21 cellular contexts compared by ENCODE assay signal in genomic region chr21:15421947-15422346, GRCh38.
DNase-seq lines count a peak whose midpoint lies in the region; ATAC-seq, FAIRE-seq and TF ChIP-seq lines count a peak whose summit lies in the region.
"Had no signal": no experiment of that assay in that cellular context is flagged by ENCODE, and none has a peak within 500 bp of the region (broad histone marks: within the 10 kb centered on the region; RNA-seq: fewer than 3 reads in every experiment).

No MANE protein-coding gene starts in this region.

- POLR2A ChIA-PET in GM12878 (lab: Charles Lee): interaction anchor here (1.0 kb wide), 1 partner anchor 17 kb away, joined by 8 read pairs; no protein-coding TSS in a partner anchor

- RAD21 ChIA-PET in GM12878 (lab: Charles Lee; ENCODE audit: unreplicated experiment): no interaction called here

- SMC1A ChIA-PET in GM12878 (lab: Charles Lee; ENCODE audit: uncharacterized antibody, unreplicated experiment): interaction anchor here (1.3 kb wide), 1 partner anchor 11 kb away, joined by 3 read pairs; no protein-coding TSS in a partner anchor

- FAIRE-seq in GM12878 (lab: Jason Lieb, UNC): no peak
- FAIRE-seq in HTR-8/SVneo (lab: Jason Lieb, UNC): no peak

- H4K20me1 ChIP-seq in GM12878 (ENCODE audit: control insufficient read depth, insufficient read depth): no peaks in the 10 kb centered on the region

- TF ChIP-seq EP300 in GM12878 (IDR thresholded peaks at IDR 0.05; ENCODE audit: borderline replicate concordance in 1 of 2, control insufficient read depth in 1 of 2, low read depth in 2 of 2, low read length in 2 of 2): no peak

- no peak overlapping the region for H3K4me2 ChIP-seq in GM12878 (ENCODE audit: control insufficient read depth, insufficient read depth)

- TF ChIP-seq POLR2A in GM12878 (IDR thresholded peaks at IDR 0.05; ENCODE audit: low read depth, low read length) (no peak), gastrocnemius medialis (IDR thresholded peaks at IDR 0.05) (no peak)

- ATAC-seq in HG02981 (IDR thresholded peaks at IDR 0.05; ENCODE audit: unreplicated experiment) (peak; percentile 40), GM12878 (peak; percentile 42), GM19395 (IDR thresholded peaks at IDR 0.05; ENCODE audit: unreplicated experiment) (no peak), gastrocnemius medialis (no peak)
- ATAC-seq: activated CD8-positive, alpha-beta memory T cell treated with anti-CD3 and anti-CD28 coated beads, Interleukin-2, amount 10 ng/mL, durations not matched to agents 7 days and 5 days; natural killer cell treated with Interleukin-12 subunit alpha and Interleukin-12 subunit beta and Interleukin-15 and Interleukin-18, amount 100 ng/mL, for 72 hours had no signal

- in situ Hi-C loops in GM12878 (cut with MboI): no loop called here
- in situ Hi-C loops in gastrocnemius medialis (cut with MboI; ENCODE audit: low sequenced_read_pairs in 4 of 4): no loop called here

- H3K36me3 ChIP-seq in GM12878 (ENCODE audit: control insufficient read depth in 2 of 2, insufficient read depth in 2 of 2, low read length in 1 of 2) (no peaks in the 10 kb centered on the region), gastrocnemius medialis (no peaks in the 10 kb centered on the region)
- H3K36me3 ChIP-seq: transverse colon had no signal

- no peak overlapping the region for H2AFZ ChIP-seq in GM12878 (ENCODE audit: control insufficient read depth, low read depth, low read length)
- H2AFZ ChIP-seq: parathyroid adenoma had no signal

- intact Hi-C loops in GM12878 (cut with micrococcal nuclease; ENCODE audit: unreplicated experiment) (no loop called here), gastrocnemius medialis (cut with DNase I; ENCODE audit: low total_unique reads) (no loop called here)

- H3K9ac ChIP-seq in GM12878 (ENCODE audit: control insufficient read depth, insufficient read depth, low read length): no peak overlapping the region
- H3K9ac ChIP-seq: parathyroid adenoma had no signal

- DNase-seq in ELR (ENCODE audit: low read depth): peak; percentile 10
- DNase-seq in GM12878 (ENCODE audit: low read depth, low spot score): no peak
- DNase-seq in kidney tubule cell (ENCODE audit: low spot score): peak; percentile 80
- no peak for DNase-seq in HTR-8/SVneo (ENCODE audit: insufficient read length, low spot score)
- DNase-seq in H4 (ENCODE audit: low spot score): no peak
- DNase-seq in gastrocnemius medialis: no peak
- DNase-seq: activated CD8-positive, alpha-beta memory T cell treated with anti-CD3 and anti-CD28 coated beads, Interleukin-2, amount 10 ng/mL, durations not matched to agents 7 days and 5 days; anterior cingulate cortex; CD4-positive, alpha-beta memory T cell; DMS53; erythroblast; H9; Karpas-422; NCI-H2029 treated with DMSO at 0.1 percent for 48 hours; RPMI8226; T1000; transverse colon had no signal

- TF ChIP-seq RAD21 in GM12878 (IDR thresholded peaks at IDR 0.05; ENCODE audit: insufficient read depth, low read depth, low read length): no peak

- BruUV-seq in GM12878 (replicated peaks; lab: Mats Ljungman, UMichigan): no TSS peak

- TF ChIP-seq CTCF in GM12878 (IDR thresholded peaks at IDR 0.05 in 2 of 3, conservative IDR thresholded peaks at IDR 0.05 in 1 of 3; ENCODE audit: control insufficient read depth in 2 of 3, extremely low read depth in 1 of 3, insufficient read depth in 1 of 3, low read depth in 3 of 3, low read length in 3 of 3) (no peak), gastrocnemius medialis (IDR thresholded peaks at IDR 0.05 in 4 of 5, conservative IDR thresholded peaks at IDR 0.05 in 1 of 5) (no peak)

- 40% methylated on average over 2 of the region's 2 CpGs for whole genome bisulfite sequencing in GM12878 (ENCODE audit: insufficient coverage, insufficient replicate concordance, low lambda C conversion rate, missing lambda C conversion rate)

- H3K9me3 ChIP-seq in GM12878 (replicated peaks; ENCODE audit: control insufficient read depth, insufficient read depth, low read length) (no peaks in the 10 kb centered on the region), gastrocnemius medialis (no peaks in the 10 kb centered on the region)
- H3K9me3 ChIP-seq: transverse colon had no signal

- H3K79me2 ChIP-seq in GM12878 (ENCODE audit: control insufficient read depth, insufficient read depth, low read length): no peaks in the 10 kb centered on the region
- H3K79me2 ChIP-seq: parathyroid adenoma had no signal

- no peak overlapping the region for H3K4me3 ChIP-seq in GM12878
- H3K4me3 ChIP-seq in gastrocnemius medialis: no peak overlapping the region
- H3K4me3 ChIP-seq: transverse colon had no signal

- H3K27ac ChIP-seq in GM12878 (ENCODE audit: control insufficient read depth, insufficient read depth) (no peak overlapping the region), gastrocnemius medialis (no peak overlapping the region)
- H3K27ac ChIP-seq: parathyroid adenoma, transverse colon had no signal

- peaks cover 5% of the 10 kb centered on the region for H3K4me1 ChIP-seq in GM12878 (ENCODE audit: control insufficient read depth, insufficient read depth, low read length)
- no peaks in the 10 kb centered on the region for H3K4me1 ChIP-seq in gastrocnemius medialis
- H3K4me1 ChIP-seq: parathyroid adenoma, transverse colon had no signal

- H3K27me3 ChIP-seq in GM12878 (replicated peaks in 1 of 2; ENCODE audit: control insufficient read depth in 2 of 2, insufficient read depth in 2 of 2, low read length in 1 of 2) (no peaks in the 10 kb centered on the region), gastrocnemius medialis (no peaks in the 10 kb centered on the region)
- H3K27me3 ChIP-seq: transverse colon had no signal

- CTCF ChIA-PET in GM12878 (lab: Yijun Ruan, JAX): interaction anchor here (0.9 to 1.0 kb wide), 2 partner anchors 9 to 13 kb away, joined by 3 to 4 read pairs; no protein-coding TSS in a partner anchor

TF ChIP-seq in GM12878, 131 proteins besides CTCF, POLR2A, EP300 and RAD21:
- TF ChIP-seq EED (IDR thresholded peaks at IDR 0.05; ENCODE audit: low read depth) (no peak), USF2 (IDR thresholded peaks at IDR 0.05; ENCODE audit: borderline replicate concordance, low read depth, low read length) (no peak), GABPA (IDR thresholded peaks at IDR 0.05; ENCODE audit: low read depth) (no peak), FOXM1 (IDR thresholded peaks at IDR 0.05; ENCODE audit: low read depth, low read length) (0 out of 2 replicates have a peak, but pooled peaks have one; percentile 2), BCL11A (IDR thresholded peaks at IDR 0.05; ENCODE audit: low read depth, low read length) (0 out of 2 replicates have a peak, but pooled peaks have one; percentile 12), JUNB (IDR thresholded peaks at IDR 0.05) (peak; percentile 48)

Comparison
In these comparisons a context has a peak if more than half of its experiments do, and no peak if none do; other contexts are left out.
1. DNase-seq: peak in ELR (single experiment) and kidney tubule cell (single experiment); none in GM12878 (single experiment), HTR-8/SVneo (single experiment), H4 (single experiment) and gastrocnemius medialis (0 of 2).
2. ATAC-seq: peak in HG02981 (single experiment) and GM12878 (single experiment); none in GM19395 (single experiment) and gastrocnemius medialis (0 of 2).